23 cellular contexts compared by ENCODE assay signal in genomic region chr22:44387486-44387885, GRCh38.
A peak's percentile ranks its signal among the peaks of the same experiment; 100 is the strongest.
DNase-seq lines count a peak whose midpoint lies in the region; ATAC-seq, FAIRE-seq and TF ChIP-seq lines count a peak whose summit lies in the region.
"Had no signal": no experiment of that assay in that cellular context is flagged by ENCODE, and none has a peak within 500 bp of the region (broad histone marks: within the 10 kb centered on the region; RNA-seq: fewer than 3 reads in every experiment).

No MANE protein-coding gene starts in this region.

- H4K20me1 ChIP-seq in neural progenitor cell (ENCODE audit: low read depth) (no peaks in the 10 kb centered on the region), HepG2 (ENCODE audit: insufficient read depth, low read length) (no peaks in the 10 kb centered on the region)

- H3K4me2 ChIP-seq in neural progenitor cell, result no peak overlapping the region
- no peak overlapping the region for H3K4me2 ChIP-seq in HepG2 (ENCODE audit: low read depth, low read length)
- H3K4me2 ChIP-seq: KMS-11, PC-9 had no signal

- intact Hi-C loops in upper lobe of right lung (cut with DNase I) (no loop called here), HepG2 (cut with micrococcal nuclease; ENCODE audit: unreplicated experiment) (no loop called here)

- H3K27ac ChIP-seq in neural progenitor cell (no peak overlapping the region), upper lobe of right lung (no peak overlapping the region), HepG2 (ENCODE audit: extremely low read length, insufficient read depth, low read length) (no peak overlapping the region)
- H3K27ac ChIP-seq: 22Rv1, KMS-11, PC-9 had no signal

- in situ Hi-C loops in HepG2 (cut with HindIII; ENCODE audit: extremely low pct_ligation_motif_present, low pct_unique_long_range_greater_than_20kb), result no loop called here

- no peaks in the 10 kb centered on the region for H3F3A ChIP-seq in neural progenitor cell (ENCODE audit: low read depth)

- no peaks in the 10 kb centered on the region for H3K27me3 ChIP-seq in neural progenitor cell
- peaks cover 5% of the 10 kb centered on the region for H3K27me3 ChIP-seq in upper lobe of right lung
- H3K27me3 ChIP-seq in HepG2 (ENCODE audit: control insufficient read depth in 1 of 2, insufficient read depth in 2 of 2, low read length in 2 of 2), result peaks cover 11 to 58% of the 10 kb centered on the region in 2 experiments; a peak in 4 of 5 replicates

- H3K4me3 ChIP-seq in neural progenitor cell (no peak overlapping the region), upper lobe of right lung (no peak overlapping the region), HepG2 (replicated peaks in 1 of 3; ENCODE audit: insufficient read depth in 1 of 3, low read depth in 2 of 3, low read length in 3 of 3) (no peak overlapping the region)
- H3K4me3 ChIP-seq: PC-9 had no signal

- H3K9me3 Mint-ChIP-seq in activated naive CD4-positive, alpha-beta T cell treated with anti-CD3 and anti-CD28 coated beads, Interleukin-2, amount 10 ng/mL, durations not matched to agents 7 days and 5 days, result no peaks in the 10 kb centered on the region
- peaks cover 0 to 10% (median 0%) of the 10 kb centered on the region in 5 experiments for H3K9me3 Mint-ChIP-seq in brain
- no peaks in the 10 kb centered on the region for H3K9me3 Mint-ChIP-seq in neural progenitor cell
- no peaks in the 10 kb centered on the region for H3K9me3 Mint-ChIP-seq in T-cell

- TF ChIP-seq CTCF in brain (conservative IDR thresholded peaks at IDR 0.05) (no peak), neural progenitor cell (IDR thresholded peaks at IDR 0.05) (no peak), upper lobe of right lung (IDR thresholded peaks at IDR 0.05) (no peak), HepG2 (CRISPR knock-in tag; IDR thresholded peaks at IDR 0.05) (no peak)

- peak; percentile 7 for DNase-seq in activated naive CD4-positive, alpha-beta T cell treated with anti-CD3 and anti-CD28 coated beads, Interleukin-2, amount 10 ng/mL, durations not matched to agents 7 days and 5 days
- no peak for DNase-seq in activated naive CD4-positive, alpha-beta T cell (lab: John Stamatoyannopoulos, UW)
- DNase-seq in neural progenitor cell (ENCODE audit: low spot score) (no peak), upper lobe of right lung (peak; percentile 17), HepG2 (ENCODE audit: low spot score) (no peak), T-cell (no peak)
- DNase-seq: CD4-positive, CD25-positive, alpha-beta regulatory T cell; DMS153; DND-41; HCEC 1CT; IMR-90; MM.1S; NCI-H2029; NCI-H446 treated with DMSO at 0.1 percent for 48 hours; NCI-H526; NCI-H82; SHP77 treated with DMSO at 0.1 percent for 48 hours had no signal

- CTCF ChIA-PET in activated naive CD4-positive, alpha-beta T cell treated with anti-CD3 and anti-CD28 coated beads, Interleukin-2, amount 10 ng/mL, durations not matched to agents 7 days and 5 days (lab: Charles Lee), result no interaction called here
- CTCF ChIA-PET in HepG2 (lab: Yijun Ruan, JAX; ENCODE audit: low intra/inter-chr PET ratio, low total read pairs) (no interaction called here), T-cell (lab: Charles Lee) (no interaction called here)

- H3K4me1 Mint-ChIP-seq in activated naive CD4-positive, alpha-beta T cell treated with anti-CD3 and anti-CD28 coated beads, Interleukin-2, amount 10 ng/mL, durations not matched to agents 7 days and 5 days, result no peaks in the 10 kb centered on the region
- H3K4me1 Mint-ChIP-seq in brain, result peaks cover 57% of the 10 kb centered on the region
- H3K4me1 Mint-ChIP-seq in neural progenitor cell, result peaks cover 27% of the 10 kb centered on the region
- no peaks in the 10 kb centered on the region for H3K4me1 Mint-ChIP-seq in T-cell

- H2AFZ ChIP-seq in neural progenitor cell (replicated peaks) (no peak overlapping the region), HepG2 (ENCODE audit: low read length) (no peak overlapping the region)
- H2AFZ ChIP-seq: PC-9 had no signal

- H3K36me3 Mint-ChIP-seq in activated naive CD4-positive, alpha-beta T cell treated with anti-CD3 and anti-CD28 coated beads, Interleukin-2, amount 10 ng/mL, durations not matched to agents 7 days and 5 days, result no peaks in the 10 kb centered on the region
- H3K36me3 Mint-ChIP-seq in brain, result no peaks in the 10 kb centered on the region
- no peaks in the 10 kb centered on the region for H3K36me3 Mint-ChIP-seq in neural progenitor cell
- H3K36me3 Mint-ChIP-seq in T-cell, result no peaks in the 10 kb centered on the region
- H3K36me3 Mint-ChIP-seq: CD4-positive, CD25-positive, alpha-beta regulatory T cell had no signal

- H3K4me1 ChIP-seq in neural progenitor cell (peaks cover 7% of the 10 kb centered on the region), upper lobe of right lung (no peaks in the 10 kb centered on the region), HepG2 (ENCODE audit: insufficient read depth, low read length) (peaks cover 8% of the 10 kb centered on the region)

- no TSS peak for BruUV-seq in HepG2 (replicated peaks; lab: Mats Ljungman, UMichigan)

- H3K4me3 Mint-ChIP-seq in activated naive CD4-positive, alpha-beta T cell treated with anti-CD3 and anti-CD28 coated beads, Interleukin-2, amount 10 ng/mL, durations not matched to agents 7 days and 5 days, result no peak overlapping the region
- H3K4me3 Mint-ChIP-seq in brain (no peak overlapping the region), neural progenitor cell (no peak overlapping the region), T-cell (no peak overlapping the region)
- H3K4me3 Mint-ChIP-seq: CD4-positive, CD25-positive, alpha-beta regulatory T cell had no signal

- no peak for FAIRE-seq in HepG2 (lab: Jason Lieb, UNC)
- FAIRE-seq: GM12892, H1 had no signal

- no peak overlapping the region for H3K27ac Mint-ChIP-seq in activated naive CD4-positive, alpha-beta T cell treated with anti-CD3 and anti-CD28 coated beads, Interleukin-2, amount 10 ng/mL, durations not matched to agents 7 days and 5 days
- peak overlapping the region in 4 of 5 experiments; percentile 4 to 88 (median 34) for H3K27ac Mint-ChIP-seq in brain
- peak overlapping the region; percentile 62 for H3K27ac Mint-ChIP-seq in neural progenitor cell
- no peak overlapping the region for H3K27ac Mint-ChIP-seq in T-cell

- H3K9ac ChIP-seq in neural progenitor cell, result no peak overlapping the region
- H3K9ac ChIP-seq in HepG2 (ENCODE audit: insufficient read depth, low read depth, low read length), result no peak overlapping the region
- H3K9ac ChIP-seq: KMS-11 had no signal

- no peak for TF ChIP-seq RAD21 in HepG2 (CRISPR knock-in tag; IDR thresholded peaks at IDR 0.05)

- ATAC-seq in upper lobe of right lung (no peak), HepG2 (no peak), T-cell (replicated peaks in 1 of 4) (no peak)

- POLR2A ChIA-PET in HepG2 (lab: Yijun Ruan, JAX) (no interaction called here), T-cell (lab: Charles Lee) (no interaction called here)

- TF ChIP-seq POLR2A in HepG2 (IDR thresholded peaks at IDR 0.05; ENCODE audit: insufficient read depth in 1 of 2, low read depth in 2 of 2, low read length in 2 of 2), result no peak

- WGBS in HepG2 (ENCODE audit: low lambda C conversion rate), result 12% methylated on average over 10 of the region's 10 CpGs

- H3K27me3 Mint-ChIP-seq in activated naive CD4-positive, alpha-beta T cell treated with anti-CD3 and anti-CD28 coated beads, Interleukin-2, amount 10 ng/mL, durations not matched to agents 7 days and 5 days, result peaks cover 30% of the 10 kb centered on the region
- peaks cover 9% of the 10 kb centered on the region for H3K27me3 Mint-ChIP-seq in brain
- H3K27me3 Mint-ChIP-seq in neural progenitor cell (ENCODE audit: insufficient read depth, low read depth), result peaks cover 25% of the 10 kb centered on the region
- H3K27me3 Mint-ChIP-seq in T-cell, result peaks cover 15 to 26% of the 10 kb centered on the region in 2 donors

- H3K79me2 ChIP-seq in neural progenitor cell (ENCODE audit: low read depth), result no peaks in the 10 kb centered on the region
- no peaks in the 10 kb centered on the region for H3K79me2 ChIP-seq in HepG2 (ENCODE audit: insufficient read depth, low read length)

- TF ChIP-seq EP300 in HepG2 (IDR thresholded peaks at IDR 0.05; ENCODE audit: low read depth in 2 of 2, low read length in 2 of 2) (no peak), HepG2 (CRISPR knock-in tag; IDR thresholded peaks at IDR 0.05; ENCODE audit: borderline replicate concordance) (no peak)

- H3K9me3 ChIP-seq in neural progenitor cell (ENCODE audit: low read depth) (no peaks in the 10 kb centered on the region), upper lobe of right lung (no peaks in the 10 kb centered on the region), HepG2 (ENCODE audit: low read length) (no peaks in the 10 kb centered on the region)

- H3K36me3 ChIP-seq in neural progenitor cell (no peaks in the 10 kb centered on the region), upper lobe of right lung (no peaks in the 10 kb centered on the region), HepG2 (replicated peaks in 1 of 2; ENCODE audit: control insufficient read depth in 1 of 2, insufficient read depth in 2 of 2, low read length in 2 of 2) (no peaks in the 10 kb centered on the region)

TF ChIP-seq in HepG2, 621 proteins besides CTCF, POLR2A, EP300 and RAD21 (continues in another document):
- TF ChIP-seq CERS6 (CRISPR knock-in tag; IDR thresholded peaks at IDR 0.05) (no peak), PLSCR1 (CRISPR knock-in tag; IDR thresholded peaks at IDR 0.05; ENCODE audit: borderline replicate concordance) (no peak), MLLT10 (CRISPR knock-in tag; IDR thresholded peaks at IDR 0.05) (no peak)

Comparison
In these comparisons a context has a peak if more than half of its experiments do, and no peak if none do; other contexts are left out.
1. DNase-seq: peak in activated naive CD4-positive, alpha-beta T cell treated with anti-CD3 and anti-CD28 coated beads, Interleukin-2, amount 10 ng/mL, durations not matched to agents 7 days and 5 days (single experiment) and upper lobe of right lung (single experiment); none in activated naive CD4-positive, alpha-beta T cell (0 of 4), neural progenitor cell (single experiment), HepG2 (single experiment) and T-cell (0 of 34).
2. H3K27ac Mint-ChIP-seq: peak in brain (4 of 5) and neural progenitor cell (single experiment); none in activated naive CD4-positive, alpha-beta T cell treated with anti-CD3 and anti-CD28 coated beads, Interleukin-2, amount 10 ng/mL, durations not matched to agents 7 days and 5 days (single experiment) and T-cell (0 of 2).